8 cellular contexts compared by ENCODE assay signal in genomic region chr1:209354111-209354839, GRCh38.
A peak's percentile ranks its signal among the peaks of the same experiment; 100 is the strongest.
DNase-seq lines count a peak whose midpoint lies in the region; ATAC-seq, FAIRE-seq and TF ChIP-seq lines count a peak whose summit lies in the region.

No MANE protein-coding gene starts in this region.

- peaks cover 36% of the 10 kb centered on the region for H3K4me1 ChIP-seq in keratinocyte (ENCODE audit: control insufficient read depth, extremely low read depth, insufficient read depth, low read length)

- TF ChIP-seq CTCF in GM13977 (IDR thresholded peaks at IDR 0.05; ENCODE audit: extremely low read depth, insufficient read depth, missing control alignments) (peak; percentile 86), bronchial epithelial cell (IDR thresholded peaks at IDR 0.05; ENCODE audit: insufficient read depth, low read length, severe bottlenecking) (peak; percentile 87), keratinocyte (optimal IDR thresholded peaks at IDR 0.05 in 1 of 3, IDR thresholded peaks at IDR 0.05 in 1 of 3, conservative IDR thresholded peaks at IDR 0.05 in 1 of 3; ENCODE audit: extremely low read depth in 1 of 3, insufficient read depth in 2 of 3, low read length in 3 of 3) (peak; percentile 86 to 95 (median 90))

- H3K4me3 ChIP-seq in bronchial epithelial cell (ENCODE audit: low read depth, low read length) (no peak overlapping the region), keratinocyte (ENCODE audit: control insufficient read depth in 2 of 3, extremely low read depth in 1 of 3, insufficient read depth in 2 of 3, low read depth in 1 of 3, low read length in 3 of 3) (no peak overlapping the region)

- H3K36me3 ChIP-seq in bronchial epithelial cell (ENCODE audit: control insufficient read depth, insufficient read depth, low read length) (no peaks in the 10 kb centered on the region), keratinocyte (ENCODE audit: control insufficient read depth in 2 of 2, extremely low read depth in 1 of 2, insufficient read depth in 2 of 2, low read length in 2 of 2) (peaks cover 0 to 3% of the 10 kb centered on the region in 2 experiments)

- dilution Hi-C loops in keratinocyte (cut with MboI; ENCODE audit: extremely low pct_ligation_motif_present, low sequenced_read_pairs): no loop called here

- no peaks in the 10 kb centered on the region for H3K9me3 ChIP-seq in keratinocyte (ENCODE audit: control insufficient read depth, low read depth, low read length)

- peak; percentile 45 for DNase-seq in 8988T
- peak; percentile 56 for DNase-seq in GM13977 (ENCODE audit: low spot score)
- DNase-seq in NCI-H2107 (lab: John Stamatoyannopoulos, UW): peak; percentile 94
- DNase-seq in bronchial epithelial cell (ENCODE audit: low read depth): peak; percentile 85
- DNase-seq in keratinocyte (ENCODE audit: low read depth, low spot score): peak; percentile 89
- peak; percentile 12 to 15 for DNase-seq in stimulated activated CD4-positive, alpha-beta T cell treated with anti-CD3 and anti-CD28 coated beads, Interleukin-1b, Interleukin-23, amount 100 ng/mL, for 4 hours (ENCODE audit: low read depth in 2 of 2)

- in situ Hi-C loops in GM13977 (cut with MboI; ENCODE audit: low pct_unique_long_range_greater_than_20kb, low sequenced_read_pairs, unreplicated experiment): no loop called here

- FAIRE-seq in TTC549 (lab: Jason Lieb, UNC): peak; percentile 80
- FAIRE-seq in bronchial epithelial cell (lab: Jason Lieb, UNC): peak; percentile 68
- peak; percentile 98 for FAIRE-seq in keratinocyte (lab: Jason Lieb, UNC)

- H3K79me2 ChIP-seq in keratinocyte (ENCODE audit: control insufficient read depth, insufficient read depth, low read length): no peaks in the 10 kb centered on the region

- H3K27me3 ChIP-seq in bronchial epithelial cell (ENCODE audit: control insufficient read depth, insufficient read depth, low read length) (no peaks in the 10 kb centered on the region), keratinocyte (ENCODE audit: control insufficient read depth, extremely low read depth, insufficient read depth, low read length) (no peaks in the 10 kb centered on the region)

- peak overlapping the region; percentile 90 for H3K27ac ChIP-seq in keratinocyte (ENCODE audit: control insufficient read depth, insufficient read depth, low read length)

- H4K20me1 ChIP-seq in keratinocyte (ENCODE audit: control insufficient read depth, extremely low read depth, insufficient read depth, low read length): no peaks in the 10 kb centered on the region

- peak; percentile 75 for ATAC-seq in HG03095 (IDR thresholded peaks at IDR 0.05; ENCODE audit: unreplicated experiment)

- H3K9ac ChIP-seq in keratinocyte (ENCODE audit: control insufficient read depth, extremely low read depth, insufficient read depth, low read length): peak overlapping the region; percentile 57

- H3K4me2 ChIP-seq in keratinocyte (ENCODE audit: control insufficient read depth, extremely low read depth, insufficient read depth, low read depth, low read length): peak overlapping the region; percentile 66

- peak overlapping the region; percentile 50 for H2AFZ ChIP-seq in keratinocyte (ENCODE audit: control insufficient read depth, low read length)

- no peaks in the 10 kb centered on the region for H3K9me1 ChIP-seq in keratinocyte (ENCODE audit: control insufficient read depth, extremely low read depth, insufficient read depth, low read length)

Comparison
In these comparisons a context has a peak if more than half of its experiments do, and no peak if none do; other contexts are left out.
1. DNase-seq: peak in every context shown above with its lines; median percentile 94 in NCI-H2107; 89 in keratinocyte; 85 in bronchial epithelial cell; 56 in GM13977; 45 in 8988T; 14 in stimulated activated CD4-positive, alpha-beta T cell treated with anti-CD3 and anti-CD28 coated beads, Interleukin-1b, Interleukin-23, amount 100 ng/mL, for 4 hours.